Comparison of ENCODE assay signal across 2 cellular contexts in genomic region chr9:133394687-133395271, GRCh38.
TF ChIP-seq lines count a peak whose summit lies in the region.

No MANE protein-coding gene starts in this region.

TF ChIP-seq in GM23338, 12 proteins besides CTCF, POLR2A, EP300 and RAD21:
- no peak for TF ChIP-seq JUNB (IDR thresholded peaks at IDR 0.05; ENCODE audit: unreplicated experiment)
- no peak for TF ChIP-seq NANOG (IDR thresholded peaks at IDR 0.05; ENCODE audit: borderline replicate concordance)
- TF ChIP-seq, protein P1, sequence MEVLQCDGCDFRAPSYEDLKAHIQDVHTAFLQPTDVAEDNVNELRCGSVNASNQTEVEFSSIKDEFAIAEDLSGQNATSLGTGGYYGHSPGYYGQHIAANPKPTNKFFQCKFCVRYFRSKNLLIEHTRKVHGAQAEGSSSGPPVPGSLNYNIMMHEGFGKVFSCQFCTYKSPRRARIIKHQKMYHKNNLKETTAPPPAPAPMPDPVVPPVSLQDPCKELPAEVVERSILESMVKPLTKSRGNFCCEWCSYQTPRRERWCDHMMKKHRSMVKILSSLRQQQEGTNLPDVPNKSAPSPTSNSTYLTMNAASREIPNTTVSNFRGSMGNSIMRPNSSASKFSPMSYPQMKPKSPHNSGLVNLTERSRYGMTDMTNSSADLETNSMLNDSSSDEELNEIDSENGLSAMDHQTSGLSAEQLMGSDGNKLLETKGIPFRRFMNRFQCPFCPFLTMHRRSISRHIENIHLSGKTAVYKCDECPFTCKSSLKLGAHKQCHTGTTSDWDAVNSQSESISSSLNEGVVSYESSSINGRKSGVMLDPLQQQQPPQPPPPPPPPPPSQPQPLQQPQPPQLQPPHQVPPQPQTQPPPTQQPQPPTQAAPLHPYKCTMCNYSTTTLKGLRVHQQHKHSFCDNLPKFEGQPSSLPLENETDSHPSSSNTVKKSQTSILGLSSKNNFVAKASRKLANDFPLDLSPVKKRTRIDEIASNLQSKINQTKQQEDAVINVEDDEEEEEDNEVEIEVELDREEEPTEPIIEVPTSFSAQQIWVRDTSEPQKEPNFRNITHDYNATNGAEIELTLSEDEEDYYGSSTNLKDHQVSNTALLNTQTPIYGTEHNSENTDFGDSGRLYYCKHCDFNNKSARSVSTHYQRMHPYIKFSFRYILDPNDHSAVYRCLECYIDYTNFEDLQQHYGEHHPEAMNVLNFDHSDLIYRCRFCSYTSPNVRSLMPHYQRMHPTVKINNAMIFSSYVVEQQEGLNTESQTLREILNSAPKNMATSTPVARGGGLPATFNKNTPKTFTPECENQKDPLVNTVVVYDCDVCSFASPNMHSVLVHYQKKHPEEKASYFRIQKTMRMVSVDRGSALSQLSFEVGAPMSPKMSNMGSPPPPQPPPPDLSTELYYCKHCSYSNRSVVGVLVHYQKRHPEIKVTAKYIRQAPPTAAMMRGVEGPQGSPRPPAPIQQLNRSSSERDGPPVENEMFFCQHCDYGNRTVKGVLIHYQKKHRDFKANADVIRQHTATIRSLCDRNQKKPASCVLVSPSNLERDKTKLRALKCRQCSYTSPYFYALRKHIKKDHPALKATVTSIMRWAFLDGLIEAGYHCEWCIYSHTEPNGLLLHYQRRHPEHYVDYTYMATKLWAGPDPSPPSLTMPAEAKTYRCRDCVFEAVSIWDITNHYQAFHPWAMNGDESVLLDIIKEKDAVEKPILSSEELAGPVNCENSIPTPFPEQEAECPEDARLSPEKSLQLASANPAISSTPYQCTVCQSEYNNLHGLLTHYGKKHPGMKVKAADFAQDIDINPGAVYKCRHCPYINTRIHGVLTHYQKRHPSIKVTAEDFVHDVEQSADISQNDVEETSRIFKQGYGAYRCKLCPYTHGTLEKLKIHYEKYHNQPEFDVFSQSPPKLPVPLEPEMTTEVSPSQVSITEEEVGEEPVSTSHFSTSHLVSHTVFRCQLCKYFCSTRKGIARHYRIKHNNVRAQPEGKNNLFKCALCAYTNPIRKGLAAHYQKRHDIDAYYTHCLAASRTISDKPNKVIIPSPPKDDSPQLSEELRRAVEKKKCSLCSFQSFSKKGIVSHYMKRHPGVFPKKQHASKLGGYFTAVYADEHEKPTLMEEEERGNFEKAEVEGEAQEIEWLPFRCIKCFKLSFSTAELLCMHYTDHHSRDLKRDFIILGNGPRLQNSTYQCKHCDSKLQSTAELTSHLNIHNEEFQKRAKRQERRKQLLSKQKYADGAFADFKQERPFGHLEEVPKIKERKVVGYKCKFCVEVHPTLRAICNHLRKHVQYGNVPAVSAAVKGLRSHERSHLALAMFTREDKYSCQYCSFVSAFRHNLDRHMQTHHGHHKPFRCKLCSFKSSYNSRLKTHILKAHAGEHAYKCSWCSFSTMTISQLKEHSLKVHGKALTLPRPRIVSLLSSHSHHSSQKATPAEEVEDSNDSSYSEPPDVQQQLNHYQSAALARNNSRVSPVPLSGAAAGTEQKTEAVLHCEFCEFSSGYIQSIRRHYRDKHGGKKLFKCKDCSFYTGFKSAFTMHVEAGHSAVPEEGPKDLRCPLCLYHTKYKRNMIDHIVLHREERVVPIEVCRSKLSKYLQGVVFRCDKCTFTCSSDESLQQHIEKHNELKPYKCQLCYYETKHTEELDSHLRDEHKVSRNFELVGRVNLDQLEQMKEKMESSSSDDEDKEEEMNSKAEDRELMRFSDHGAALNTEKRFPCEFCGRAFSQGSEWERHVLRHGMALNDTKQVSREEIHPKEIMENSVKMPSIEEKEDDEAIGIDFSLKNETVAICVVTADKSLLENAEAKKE (CRISPR knock-in tag; IDR thresholded peaks at IDR 0.05) = no peak
- TF ChIP-seq, protein P2, sequence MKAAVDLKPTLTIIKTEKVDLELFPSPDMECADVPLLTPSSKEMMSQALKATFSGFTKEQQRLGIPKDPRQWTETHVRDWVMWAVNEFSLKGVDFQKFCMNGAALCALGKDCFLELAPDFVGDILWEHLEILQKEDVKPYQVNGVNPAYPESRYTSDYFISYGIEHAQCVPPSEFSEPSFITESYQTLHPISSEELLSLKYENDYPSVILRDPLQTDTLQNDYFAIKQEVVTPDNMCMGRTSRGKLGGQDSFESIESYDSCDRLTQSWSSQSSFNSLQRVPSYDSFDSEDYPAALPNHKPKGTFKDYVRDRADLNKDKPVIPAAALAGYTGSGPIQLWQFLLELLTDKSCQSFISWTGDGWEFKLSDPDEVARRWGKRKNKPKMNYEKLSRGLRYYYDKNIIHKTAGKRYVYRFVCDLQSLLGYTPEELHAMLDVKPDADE (IDR thresholded peaks at IDR 0.05) = no peak
- no peak for TF ChIP-seq ZNF331 (CRISPR knock-in tag; IDR thresholded peaks at IDR 0.05; ENCODE audit: low read depth)
- no peak for TF ChIP-seq POLR2AphosphoS5 (IDR thresholded peaks at IDR 0.05; ENCODE audit: low read depth)
- TF ChIP-seq CREB1 (CRISPR knock-in tag; IDR thresholded peaks at IDR 0.05; ENCODE audit: low read depth) = no peak
- TF ChIP-seq, protein P3, sequence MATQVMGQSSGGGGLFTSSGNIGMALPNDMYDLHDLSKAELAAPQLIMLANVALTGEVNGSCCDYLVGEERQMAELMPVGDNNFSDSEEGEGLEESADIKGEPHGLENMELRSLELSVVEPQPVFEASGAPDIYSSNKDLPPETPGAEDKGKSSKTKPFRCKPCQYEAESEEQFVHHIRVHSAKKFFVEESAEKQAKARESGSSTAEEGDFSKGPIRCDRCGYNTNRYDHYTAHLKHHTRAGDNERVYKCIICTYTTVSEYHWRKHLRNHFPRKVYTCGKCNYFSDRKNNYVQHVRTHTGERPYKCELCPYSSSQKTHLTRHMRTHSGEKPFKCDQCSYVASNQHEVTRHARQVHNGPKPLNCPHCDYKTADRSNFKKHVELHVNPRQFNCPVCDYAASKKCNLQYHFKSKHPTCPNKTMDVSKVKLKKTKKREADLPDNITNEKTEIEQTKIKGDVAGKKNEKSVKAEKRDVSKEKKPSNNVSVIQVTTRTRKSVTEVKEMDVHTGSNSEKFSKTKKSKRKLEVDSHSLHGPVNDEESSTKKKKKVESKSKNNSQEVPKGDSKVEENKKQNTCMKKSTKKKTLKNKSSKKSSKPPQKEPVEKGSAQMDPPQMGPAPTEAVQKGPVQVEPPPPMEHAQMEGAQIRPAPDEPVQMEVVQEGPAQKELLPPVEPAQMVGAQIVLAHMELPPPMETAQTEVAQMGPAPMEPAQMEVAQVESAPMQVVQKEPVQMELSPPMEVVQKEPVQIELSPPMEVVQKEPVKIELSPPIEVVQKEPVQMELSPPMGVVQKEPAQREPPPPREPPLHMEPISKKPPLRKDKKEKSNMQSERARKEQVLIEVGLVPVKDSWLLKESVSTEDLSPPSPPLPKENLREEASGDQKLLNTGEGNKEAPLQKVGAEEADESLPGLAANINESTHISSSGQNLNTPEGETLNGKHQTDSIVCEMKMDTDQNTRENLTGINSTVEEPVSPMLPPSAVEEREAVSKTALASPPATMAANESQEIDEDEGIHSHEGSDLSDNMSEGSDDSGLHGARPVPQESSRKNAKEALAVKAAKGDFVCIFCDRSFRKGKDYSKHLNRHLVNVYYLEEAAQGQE (IDR thresholded peaks at IDR 0.05; ENCODE audit: unreplicated experiment) = no peak

TF ChIP-seq in HepG2, 621 proteins besides CTCF, POLR2A, EP300 and RAD21 (continues in another document):
- TF ChIP-seq ZNF770 (CRISPR knock-in tag; IDR thresholded peaks at IDR 0.05) (0 out of 2 replicates have a peak, but pooled peaks have one; percentile 45), RBAK (CRISPR knock-in tag; IDR thresholded peaks at IDR 0.05) (no peak), KDM6A (CRISPR knock-in tag; IDR thresholded peaks at IDR 0.05; ENCODE audit: low read depth) (0 out of 2 replicates have a peak, but pooled peaks have one; percentile 49), ZNF556 (CRISPR knock-in tag; IDR thresholded peaks at IDR 0.05; ENCODE audit: borderline replicate concordance) (no peak), SOX6 (IDR thresholded peaks at IDR 0.05) (no peak), SOX6 (CRISPR knock-in tag; IDR thresholded peaks at IDR 0.05) (peak; percentile 47; the same call in 1 of the 2 replicates), CENPT (CRISPR knock-in tag; IDR thresholded peaks at IDR 0.05; ENCODE audit: low read depth) (no peak), AKAP8 (CRISPR knock-in tag; IDR thresholded peaks at IDR 0.05) (0 out of 2 replicates have a peak, but pooled peaks have one; percentile 37), ERF (CRISPR knock-in tag; IDR thresholded peaks at IDR 0.05) (peak; percentile 54; the same call in 1 of the 2 replicates), SAP130 (CRISPR knock-in tag; IDR thresholded peaks at IDR 0.05; ENCODE audit: low read depth) (peak; percentile 44; the same call in 1 of the 2 replicates), THAP11 (CRISPR knock-in tag; IDR thresholded peaks at IDR 0.05) (peak; percentile 30; the same call in 1 of the 2 replicates), ZSCAN25 (CRISPR knock-in tag; IDR thresholded peaks at IDR 0.05) (peak; percentile 78), HDAC2 (CRISPR knock-in tag; IDR thresholded peaks at IDR 0.05) (0 out of 2 replicates have a peak, but pooled peaks have one; percentile 21), HIC2 (CRISPR knock-in tag; IDR thresholded peaks at IDR 0.05; ENCODE audit: low read depth) (no peak), RXRA (CRISPR knock-in tag; IDR thresholded peaks at IDR 0.05) (0 out of 2 replicates have a peak, but pooled peaks have one; percentile 46), HDAC1 (CRISPR knock-in tag; IDR thresholded peaks at IDR 0.05) (peak; percentile 66), SALL1 (CRISPR knock-in tag; IDR thresholded peaks at IDR 0.05) (0 out of 2 replicates have a peak, but pooled peaks have one; percentile 43), STAG1 (CRISPR knock-in tag; IDR thresholded peaks at IDR 0.05) (peak; percentile 34), GATAD1 (CRISPR knock-in tag; IDR thresholded peaks at IDR 0.05) (0 out of 2 replicates have a peak, but pooled peaks have one; percentile 44), ZNF354B (CRISPR knock-in tag; IDR thresholded peaks at IDR 0.05) (no peak), RARA (CRISPR knock-in tag; IDR thresholded peaks at IDR 0.05) (peak; percentile 28; the same call in 1 of the 2 replicates)
- TF ChIP-seq, protein P4, sequence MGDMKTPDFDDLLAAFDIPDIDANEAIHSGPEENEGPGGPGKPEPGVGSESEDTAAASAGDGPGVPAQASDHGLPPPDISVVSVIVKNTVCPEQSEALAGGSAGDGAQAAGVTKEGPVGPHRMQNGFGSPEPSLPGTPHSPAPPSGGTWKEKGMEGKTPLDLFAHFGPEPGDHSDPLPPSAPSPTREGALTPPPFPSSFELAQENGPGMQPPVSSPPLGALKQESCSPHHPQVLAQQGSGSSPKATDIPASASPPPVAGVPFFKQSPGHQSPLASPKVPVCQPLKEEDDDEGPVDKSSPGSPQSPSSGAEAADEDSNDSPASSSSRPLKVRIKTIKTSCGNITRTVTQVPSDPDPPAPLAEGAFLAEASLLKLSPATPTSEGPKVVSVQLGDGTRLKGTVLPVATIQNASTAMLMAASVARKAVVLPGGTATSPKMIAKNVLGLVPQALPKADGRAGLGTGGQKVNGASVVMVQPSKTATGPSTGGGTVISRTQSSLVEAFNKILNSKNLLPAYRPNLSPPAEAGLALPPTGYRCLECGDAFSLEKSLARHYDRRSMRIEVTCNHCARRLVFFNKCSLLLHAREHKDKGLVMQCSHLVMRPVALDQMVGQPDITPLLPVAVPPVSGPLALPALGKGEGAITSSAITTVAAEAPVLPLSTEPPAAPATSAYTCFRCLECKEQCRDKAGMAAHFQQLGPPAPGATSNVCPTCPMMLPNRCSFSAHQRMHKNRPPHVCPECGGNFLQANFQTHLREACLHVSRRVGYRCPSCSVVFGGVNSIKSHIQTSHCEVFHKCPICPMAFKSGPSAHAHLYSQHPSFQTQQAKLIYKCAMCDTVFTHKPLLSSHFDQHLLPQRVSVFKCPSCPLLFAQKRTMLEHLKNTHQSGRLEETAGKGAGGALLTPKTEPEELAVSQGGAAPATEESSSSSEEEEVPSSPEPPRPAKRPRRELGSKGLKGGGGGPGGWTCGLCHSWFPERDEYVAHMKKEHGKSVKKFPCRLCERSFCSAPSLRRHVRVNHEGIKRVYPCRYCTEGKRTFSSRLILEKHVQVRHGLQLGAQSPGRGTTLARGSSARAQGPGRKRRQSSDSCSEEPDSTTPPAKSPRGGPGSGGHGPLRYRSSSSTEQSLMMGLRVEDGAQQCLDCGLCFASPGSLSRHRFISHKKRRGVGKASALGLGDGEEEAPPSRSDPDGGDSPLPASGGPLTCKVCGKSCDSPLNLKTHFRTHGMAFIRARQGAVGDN (CRISPR knock-in tag; IDR thresholded peaks at IDR 0.05) = peak; percentile 74
- TF ChIP-seq, protein P5, sequence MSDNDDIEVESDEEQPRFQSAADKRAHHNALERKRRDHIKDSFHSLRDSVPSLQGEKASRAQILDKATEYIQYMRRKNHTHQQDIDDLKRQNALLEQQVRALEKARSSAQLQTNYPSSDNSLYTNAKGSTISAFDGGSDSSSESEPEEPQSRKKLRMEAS (IDR thresholded peaks at IDR 0.05) = 0 out of 2 replicates have a peak, but pooled peaks have one; percentile 35
- TF ChIP-seq, protein P6, sequence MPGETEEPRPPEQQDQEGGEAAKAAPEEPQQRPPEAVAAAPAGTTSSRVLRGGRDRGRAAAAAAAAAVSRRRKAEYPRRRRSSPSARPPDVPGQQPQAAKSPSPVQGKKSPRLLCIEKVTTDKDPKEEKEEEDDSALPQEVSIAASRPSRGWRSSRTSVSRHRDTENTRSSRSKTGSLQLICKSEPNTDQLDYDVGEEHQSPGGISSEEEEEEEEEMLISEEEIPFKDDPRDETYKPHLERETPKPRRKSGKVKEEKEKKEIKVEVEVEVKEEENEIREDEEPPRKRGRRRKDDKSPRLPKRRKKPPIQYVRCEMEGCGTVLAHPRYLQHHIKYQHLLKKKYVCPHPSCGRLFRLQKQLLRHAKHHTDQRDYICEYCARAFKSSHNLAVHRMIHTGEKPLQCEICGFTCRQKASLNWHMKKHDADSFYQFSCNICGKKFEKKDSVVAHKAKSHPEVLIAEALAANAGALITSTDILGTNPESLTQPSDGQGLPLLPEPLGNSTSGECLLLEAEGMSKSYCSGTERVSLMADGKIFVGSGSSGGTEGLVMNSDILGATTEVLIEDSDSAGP (CRISPR knock-in tag; IDR thresholded peaks at IDR 0.05; ENCODE audit: borderline replicate concordance) = peak; percentile 73; the same call in 1 of the 2 replicates
